ENCODE assay signal across 29 cellular contexts in the genomic region with DNA sequence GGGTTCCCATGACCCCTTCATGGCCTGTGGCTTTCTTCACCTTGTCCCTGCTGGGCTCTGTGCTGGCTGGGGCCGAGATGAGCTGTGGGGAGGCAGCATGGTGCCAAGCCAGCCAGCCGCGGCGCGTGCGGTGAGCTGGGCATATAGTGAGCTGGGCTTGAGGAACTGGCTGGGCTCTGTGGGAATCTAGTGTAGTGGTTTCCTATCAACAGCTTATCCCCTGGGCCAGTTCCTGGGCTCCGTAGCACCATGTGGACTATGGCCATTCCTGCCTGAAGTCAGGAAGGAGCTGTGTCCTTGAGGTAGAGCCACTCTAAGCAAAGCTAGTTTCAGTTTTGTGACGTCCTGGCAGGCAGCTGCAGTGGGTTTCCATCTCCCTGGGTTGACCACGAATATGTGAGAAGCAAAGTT. TPM values are rescaled to one million over a fixed set of nuclear protein-coding genes. Genes with fewer than 3 reads are reported as not detected.
DNase-seq lines count a peak whose midpoint lies in the region; ATAC-seq, FAIRE-seq and TF ChIP-seq lines count a peak whose summit lies in the region.
"Had no signal": no experiment of that assay in that cellular context is flagged by ENCODE, and none has a peak within 500 bp of the region (broad histone marks: within the 10 kb centered on the region; RNA-seq: fewer than 3 reads in every experiment).

No MANE protein-coding gene starts in this region.

- in situ Hi-C loops in astrocyte of the cerebellum (cut with HindIII; ENCODE audit: low sequenced_read_pairs), result no loop called here

- no peak overlapping the region for H2AK5ac ChIP-seq in mesendoderm (ENCODE audit: low read length)

- no peaks in the 10 kb centered on the region for H3K9me3 ChIP-seq in pancreas

- DNase-seq in Calu3 (no peak), astrocyte of the cerebellum (ENCODE audit: low read depth) (peak; percentile 18), pancreas (peak; percentile 64 to 79 (median 70)), iPS-NIHi7 (ENCODE audit: extremely low spot score) (no peak), mesendoderm (no peak)
- DNase-seq in stimulated activated CD4-positive, alpha-beta T cell treated with anti-CD3 and anti-CD28 coated beads, Interleukin-15, amount 100 ng/mL, for 24 hours, result no peak
- DNase-seq in activated CD4-positive, alpha-beta T cell treated with anti-CD3 and anti-CD28 coated beads for 36 hours, result no peak
- DNase-seq: activated CD4-positive, CD25-positive, alpha-beta regulatory T cell; activated T-cell treated with anti-CD3 and anti-CD28 coated beads, Interleukin-2, amount 50 U/mL, for 72 hours; effector CD8-positive, alpha-beta T cell; foreskin melanocyte; kidney; naive thymus-derived CD8-positive, alpha-beta T cell; NCI-H1436 treated with DMSO at 0.1 percent for 48 hours; NCI-H446; stimulated activated CD4-positive, alpha-beta T cell treated with anti-CD3 and anti-CD28 coated beads, Interleukin-1b, Interleukin-23, amount 100 ng/mL, for 48 hours; stimulated activated naive CD4-positive, alpha-beta T cell; trophoblast cell had no signal

- H3K27ac Mint-ChIP-seq in Calu3 (ENCODE audit: unreplicated experiment), result peak overlapping the region; percentile 90
- no peak overlapping the region for H3K27ac Mint-ChIP-seq in activated CD4-positive, alpha-beta T cell treated with anti-CD3 and anti-CD28 coated beads for 36 hours
- H3K27ac Mint-ChIP-seq: activated naive CD4-positive, alpha-beta T cell treated with anti-CD3 and anti-CD28 coated beads, Interleukin-2, amount 50 U/mL, for 24 hours; activated T-cell treated with anti-CD3 and anti-CD28 coated beads, Interleukin-2, amount 50 U/mL, for 72 hours; GM23338; T-helper 2 cell treated with Interferon-gamma antibody and Interleukin-4, amounts not matched to agents 5 μg/mL and 100 μg/mL, for 36 hours had no signal

- H3K4me3 ChIP-seq in KMS-11 (IDR thresholded peaks at IDR 0.05; ENCODE audit: insufficient read depth, low read depth, low read length) (no peak overlapping the region), astrocyte of the cerebellum (ENCODE audit: low read depth, low read length) (no peak overlapping the region), pancreas (peak overlapping the region in 2 of 4 donors; percentile 8 to 64), mesendoderm (ENCODE audit: low read length) (no peak overlapping the region)
- H3K4me3 ChIP-seq: GM23338 had no signal

- TF ChIP-seq CTCF in Calu3 (IDR thresholded peaks at IDR 0.05; ENCODE audit: unreplicated experiment) (no peak), KMS-11 (conservative IDR thresholded peaks at IDR 0.05; ENCODE audit: low read depth, low read length) (no peak), astrocyte of the cerebellum (IDR thresholded peaks at IDR 0.05; ENCODE audit: low read depth, low read length, missing control alignments) (no peak), pancreas (IDR thresholded peaks at IDR 0.05) (no peak)

- H3K4me1 Mint-ChIP-seq in Calu3 (ENCODE audit: low read depth, unreplicated experiment), result peaks cover 40% of the 10 kb centered on the region
- peaks cover 4% of the 10 kb centered on the region for H3K4me1 Mint-ChIP-seq in activated CD4-positive, alpha-beta T cell treated with anti-CD3 and anti-CD28 coated beads for 36 hours

- peak; percentile 49 to 70 (median 66) for ATAC-seq in pancreas
- no peak for ATAC-seq in activated CD4-positive, alpha-beta T cell treated with anti-CD3 and anti-CD28 coated beads for 36 hours
- ATAC-seq: activated T-cell treated with anti-CD3 and anti-CD28 coated beads, Interleukin-2, amount 50 U/mL, for 72 hours; GM23338; naive thymus-derived CD8-positive, alpha-beta T cell; SK-N-SH treated with all-trans-retinoic acid at 6 μM for 48 hours had no signal

- no peak overlapping the region for H3K4ac ChIP-seq in mesendoderm (ENCODE audit: low read depth, low read length)

- CTCF ChIA-PET in Calu3 (lab: Charles Lee), result interaction anchor here (0.8 to 1.2 kb wide), 5 partner anchors 10 to 142 kb away, joined by 3 to 10 read pairs (median 3); a partner anchor contains a TSS
- CTCF ChIA-PET in activated CD4-positive, alpha-beta T cell treated with anti-CD3 and anti-CD28 coated beads for 36 hours (lab: Charles Lee), result interaction anchor here (0.6 to 1.6 kb wide), 6 partner anchors 16 to 626 kb away, joined by 3 to 11 read pairs (median 3); no protein-coding TSS in a partner anchor

- H3K9ac ChIP-seq in KMS-11 (peak overlapping the region; percentile 44; the same call in 1 of the 2 replicates), mesendoderm (ENCODE audit: low read length) (no peak overlapping the region)
- H3K9ac ChIP-seq: parathyroid adenoma had no signal

- H3K79me2 ChIP-seq in KMS-11 (ENCODE audit: insufficient read depth, low read depth) (no peaks in the 10 kb centered on the region), mesendoderm (ENCODE audit: control insufficient read depth, insufficient read depth, low read length) (no peaks in the 10 kb centered on the region)
- H3K79me2 ChIP-seq: parathyroid adenoma had no signal

- H3K36me3 Mint-ChIP-seq in Calu3 (ENCODE audit: insufficient read depth, unreplicated experiment), result peaks cover 66% of the 10 kb centered on the region
- no peaks in the 10 kb centered on the region for H3K36me3 Mint-ChIP-seq in activated CD4-positive, alpha-beta T cell treated with anti-CD3 and anti-CD28 coated beads for 36 hours (ENCODE audit: low read depth)
- H3K36me3 Mint-ChIP-seq: activated naive CD4-positive, alpha-beta T cell treated with anti-CD3 and anti-CD28 coated beads, Interleukin-2, amount 50 U/mL, for 24 hours; naive thymus-derived CD8-positive, alpha-beta T cell had no signal

- no peaks in the 10 kb centered on the region for H3K9me3 Mint-ChIP-seq in Calu3 (ENCODE audit: low read depth, unreplicated experiment)
- H3K9me3 Mint-ChIP-seq in activated CD4-positive, alpha-beta T cell treated with anti-CD3 and anti-CD28 coated beads for 36 hours (ENCODE audit: low read depth), result no peaks in the 10 kb centered on the region
- H3K9me3 Mint-ChIP-seq: activated naive CD4-positive, alpha-beta T cell treated with anti-CD3 and anti-CD28 coated beads, Interleukin-2, amount 50 U/mL, for 24 hours; activated T-cell treated with anti-CD3 and anti-CD28 coated beads, Interleukin-2, amount 50 U/mL, for 72 hours; GM23338; naive thymus-derived CD8-positive, alpha-beta T cell; T-helper 2 cell treated with Interferon-gamma antibody and Interleukin-4, amounts not matched to agents 5 μg/mL and 100 μg/mL, for 36 hours had no signal

- WGBS in pancreas, 2 donors, result 5 to 21% methylated on average over 9 of the region's 9 CpGs
- no CpG with 5 or more reads among the region's 9 CpGs for WGBS in mesendoderm (ENCODE audit: extremely low coverage, insufficient coverage, low lambda C conversion rate)

- no peak overlapping the region for H4K8ac ChIP-seq in mesendoderm (ENCODE audit: low read depth, low read length)

- no peak overlapping the region for H2BK5ac ChIP-seq in mesendoderm (ENCODE audit: low read length)

- H2AFZ ChIP-seq in KMS-11 (ENCODE audit: low read depth), result peak overlapping the region; percentile 10; the same call in 1 of the 2 replicates
- H2AFZ ChIP-seq: GM23338, parathyroid adenoma had no signal

- H4K20me1 ChIP-seq in KMS-11 (ENCODE audit: insufficient read depth), result no peaks in the 10 kb centered on the region

- H3K23ac ChIP-seq in mesendoderm (ENCODE audit: low read length), result no peak overlapping the region

- no peaks in the 10 kb centered on the region for H3K79me1 ChIP-seq in mesendoderm (ENCODE audit: low read length)

- peak overlapping the region; percentile 96 for H3K4me3 Mint-ChIP-seq in Calu3 (ENCODE audit: low read depth, unreplicated experiment)
- no peak overlapping the region for H3K4me3 Mint-ChIP-seq in activated CD4-positive, alpha-beta T cell treated with anti-CD3 and anti-CD28 coated beads for 36 hours
- H3K4me3 Mint-ChIP-seq: activated naive CD4-positive, alpha-beta T cell treated with anti-CD3 and anti-CD28 coated beads, Interleukin-2, amount 50 U/mL, for 24 hours; activated T-cell treated with anti-CD3 and anti-CD28 coated beads, Interleukin-2, amount 50 U/mL, for 72 hours; GM23338; T-helper 2 cell treated with Interferon-gamma antibody and Interleukin-4, amounts not matched to agents 5 μg/mL and 100 μg/mL, for 36 hours had no signal

- H3K4me1 ChIP-seq in KMS-11 (ENCODE audit: low read depth, poor library complexity, severe bottlenecking) (peaks cover 63% of the 10 kb centered on the region), pancreas (peaks cover 7 to 18% (median 10%) of the 10 kb centered on the region in 3 donors), mesendoderm (ENCODE audit: control insufficient read depth, low read depth, low read length) (no peaks in the 10 kb centered on the region)
- H3K4me1 ChIP-seq: parathyroid adenoma had no signal

- BruUV-seq in Calu3 (replicated peaks; lab: Mats Ljungman, UMichigan), result no TSS peak

- no peak overlapping the region for H2BK15ac ChIP-seq in mesendoderm (replicated peaks; ENCODE audit: low read depth)

- H2BK120ac ChIP-seq in mesendoderm (ENCODE audit: low read depth, low read length), result no peak overlapping the region

- no peak overlapping the region for H3K18ac ChIP-seq in mesendoderm (ENCODE audit: low read length)

- no peak for FAIRE-seq in pancreas (lab: Jason Lieb, UNC)
- FAIRE-seq: astrocyte, kidney had no signal

- no peaks in the 10 kb centered on the region for H3K27me3 ChIP-seq in KMS-11 (ENCODE audit: insufficient read depth, low read depth)
- H3K27me3 ChIP-seq in pancreas, result no peaks in the 10 kb centered on the region
- H3K27me3 ChIP-seq in mesendoderm (ENCODE audit: insufficient read depth, low read length, poor library complexity), result peaks cover 2% of the 10 kb centered on the region

- no peak overlapping the region for H3K56ac ChIP-seq in mesendoderm (ENCODE audit: low read length)

- no peak overlapping the region for H4K5ac ChIP-seq in mesendoderm (ENCODE audit: low read length)

- POLR2A ChIA-PET in activated CD4-positive, alpha-beta T cell treated with anti-CD3 and anti-CD28 coated beads for 36 hours (lab: Charles Lee), result interaction anchor here (0.6 kb wide), 1 partner anchor 17 kb away, joined by 5 read pairs; no protein-coding TSS in a partner anchor

- H3K27me3 Mint-ChIP-seq in Calu3 (ENCODE audit: unreplicated experiment), result no peaks in the 10 kb centered on the region
- peaks cover 4% of the 10 kb centered on the region for H3K27me3 Mint-ChIP-seq in activated CD4-positive, alpha-beta T cell treated with anti-CD3 and anti-CD28 coated beads for 36 hours
- H3K27me3 Mint-ChIP-seq: activated naive CD4-positive, alpha-beta T cell treated with anti-CD3 and anti-CD28 coated beads, Interleukin-2, amount 50 U/mL, for 24 hours had no signal

- intact Hi-C loops in Calu3 (cut with micrococcal nuclease; ENCODE audit: unreplicated experiment), result loop anchor here (5.0 kb wide), 1 partner anchor 80 kb away; no protein-coding TSS in a partner anchor
- intact Hi-C loops in pancreas (cut with DNase I), result no loop called here
- intact Hi-C loops in activated CD4-positive, alpha-beta T cell treated with anti-CD3 and anti-CD28 coated beads for 36 hours (cut with DNase I, micrococcal nuclease), result no loop called here

- peak overlapping the region; percentile 48 for H3K4me2 ChIP-seq in KMS-11
- no peak overlapping the region for H3K4me2 ChIP-seq in mesendoderm (ENCODE audit: low read length)
- H3K4me2 ChIP-seq: GM23338 had no signal

- H3K36me3 ChIP-seq in KMS-11 (ENCODE audit: insufficient read depth), result no peaks in the 10 kb centered on the region
- no peaks in the 10 kb centered on the region for H3K36me3 ChIP-seq in pancreas
- no peaks in the 10 kb centered on the region for H3K36me3 ChIP-seq in mesendoderm (ENCODE audit: control insufficient read depth, insufficient read depth, low read length)

- H3K27ac ChIP-seq in KMS-11 (peak overlapping the region; percentile 61), pancreas (peak overlapping the region; percentile 43 to 86 (median 74)), mesendoderm (ENCODE audit: low read depth, low read length) (no peak overlapping the region)
- H3K27ac ChIP-seq: parathyroid adenoma, RWPE1 had no signal

RNA-seq across cellular contexts. Expression of a gene that starts 1.8 kb away (rescaled TPM):
- 63.9 and 78.8 TPM in 2 replicates for total RNA-seq in Calu3 (2022)
- total RNA-seq in pancreas, result 10 to 100 TPM in 3 of 6 donors, 1 to 10 TPM in 3; 6.9 to 24.7 (median 11.8) TPM
- 1 to 10 TPM; 6.3 to 9.7 TPM for polyA plus RNA-seq in pancreas
- polyA plus RNA-seq in mesendoderm (2013, experiment 1 of 2), result 0.01 TPM
- 0.01 TPM for polyA plus RNA-seq in mesendoderm (2013, experiment 2 of 2)
- total RNA-seq in activated CD4-positive, alpha-beta T cell treated with anti-CD3 and anti-CD28 coated beads for 36 hours, result under 1 TPM in 1 of 2 experiments, not detected in 1; 0.05 TPM
- total RNA-seq: astrocyte, chondrocyte, Daoy, lung microvascular endothelial cell had no signal

RNA-seq across cellular contexts. Expression of a gene that starts 55.1 kb away (rescaled TPM):
- 12.9 and 15.3 TPM in 2 replicates for total RNA-seq in Calu3 (2022)
- 10 to 100 TPM; 11.5 to 14.2 (median 12.4) TPM for total RNA-seq in pancreas
- polyA plus RNA-seq in pancreas, result 10 to 100 TPM in 1 of 2 donors, 1 to 10 TPM in 1; 4.0 to 11.6 TPM
- polyA plus RNA-seq in mesendoderm (2013, experiment 1 of 2), result 13.0 TPM
- 13.4 TPM for polyA plus RNA-seq in mesendoderm (2013, experiment 2 of 2)
- total RNA-seq in activated CD4-positive, alpha-beta T cell treated with anti-CD3 and anti-CD28 coated beads for 36 hours, result 10 to 100 TPM; 62.3 to 67.5 TPM

Comparison
In these comparisons a context has a peak if more than half of its experiments do, and no peak if none do; other contexts are left out.
1. DNase-seq: peak in astrocyte of the cerebellum (single experiment) and pancreas (6 of 6); none in Calu3 (single experiment), iPS-NIHi7 (single experiment), mesendoderm (single experiment), stimulated activated CD4-positive, alpha-beta T cell treated with anti-CD3 and anti-CD28 coated beads, Interleukin-15, amount 100 ng/mL, for 24 hours (single experiment) and activated CD4-positive, alpha-beta T cell treated with anti-CD3 and anti-CD28 coated beads for 36 hours (single experiment).
2. RNA of a gene that starts 1.8 kb away (total RNA-seq): 63.9 to 78.8 TPM in Calu3 and 6.9 to 24.7 TPM in pancreas; 0.05 TPM in activated CD4-positive, alpha-beta T cell treated with anti-CD3 and anti-CD28 coated beads for 36 hours; every median in the first group is over 4 times any median in the second.